ENCODE assay signal across 22 cellular contexts in genomic region chr6:56372621-56373020, GRCh38.
DNase-seq lines count a peak whose midpoint lies in the region; ATAC-seq and TF ChIP-seq lines count a peak whose summit lies in the region.
"Had no signal": no experiment of that assay in that cellular context is flagged by ENCODE, and none has a peak within 500 bp of the region (broad histone marks: within the 10 kb centered on the region; RNA-seq: fewer than 3 reads in every experiment).

No MANE protein-coding gene starts in this region.

- intact Hi-C loops in lower lobe of right lung (cut with DNase I), result no loop called here

- no peak overlapping the region for H3K9ac ChIP-seq in skeletal muscle tissue (ENCODE audit: low read depth in 1 of 3, low read length in 3 of 3)

- ATAC-seq in lower lobe of right lung (no peak), GM18868 (IDR thresholded peaks at IDR 0.05; ENCODE audit: unreplicated experiment) (no peak)
- ATAC-seq: mucosa of descending colon; stimulated activated naive CD8-positive, alpha-beta T cell treated with anti-CD3 and anti-CD28 coated beads, Interleukin-15, Interleukin-2, amounts not matched to agents 100 U/mL and 50 U/mL, for 24 hours had no signal

- no peaks in the 10 kb centered on the region for H3K9me3 ChIP-seq in lower lobe of right lung
- no peaks in the 10 kb centered on the region for H3K9me3 ChIP-seq in skeletal muscle tissue (ENCODE audit: control insufficient read depth in 3 of 3, low read length in 3 of 3)
- H3K9me3 ChIP-seq: mucosa of descending colon had no signal

- TF ChIP-seq CTCF in AG10803 (conservative IDR thresholded peaks at IDR 0.05; ENCODE audit: low read length) (no peak), coronary artery (IDR thresholded peaks at IDR 0.05) (no peak), lower lobe of right lung (IDR thresholded peaks at IDR 0.05) (no peak)

- H3K27ac ChIP-seq in coronary artery, result peak overlapping the region; percentile 86 to 90
- peak overlapping the region; percentile 50 for H3K27ac ChIP-seq in lower lobe of right lung
- H3K27ac ChIP-seq in skeletal muscle tissue (ENCODE audit: low read depth, low read length), result peak overlapping the region; percentile 67
- H3K27ac ChIP-seq: cardiac muscle cell had no signal

- H3K4me1 ChIP-seq in lower lobe of right lung (peaks cover 49% of the 10 kb centered on the region), skeletal muscle tissue (ENCODE audit: control insufficient read depth in 3 of 3, insufficient read depth in 3 of 3, low read length in 3 of 3) (peaks cover 23 to 34% (median 33%) of the 10 kb centered on the region in 3 donors)

- H3K27me3 ChIP-seq in lower lobe of right lung (ENCODE audit: low read depth), result no peaks in the 10 kb centered on the region
- no peaks in the 10 kb centered on the region for H3K27me3 ChIP-seq in skeletal muscle tissue (ENCODE audit: control insufficient read depth in 3 of 3, insufficient read depth in 3 of 3, low read length in 3 of 3)

- H3K4me3 ChIP-seq in AG10803 (ENCODE audit: low read length), result no peak overlapping the region
- H3K4me3 ChIP-seq in coronary artery, result no peak overlapping the region
- H3K4me3 ChIP-seq in lower lobe of right lung, result no peak overlapping the region
- H3K4me3 ChIP-seq in skeletal muscle tissue (ENCODE audit: low read length in 3 of 3), result no peak overlapping the region
- H3K4me3 ChIP-seq: cardiac muscle cell, mucosa of descending colon had no signal

- DNase-seq in AG10803 (ENCODE audit: low read depth), result peak; percentile 29
- no peak for DNase-seq in coronary artery (ENCODE audit: low spot score)
- no peak for DNase-seq in lower lobe of right lung
- no peak for DNase-seq in SW480 (ENCODE audit: low spot score)
- no peak for DNase-seq in GM19240 (ENCODE audit: insufficient read length, low spot score)
- no peak for DNase-seq in midbrain (lab: John Stamatoyannopoulos, UW)
- DNase-seq: DMS 273 treated with DMSO at 0.1 percent for 48 hours; effector CD4-positive, alpha-beta T cell; GF-D8; H7; hypothalamus; Karpas-422; mucosa of descending colon; NCI-H1092 treated with DMSO at 0.1 percent for 48 hours; NCI-H2081 treated with DMSO at 0.1 percent for 48 hours; NCI-H510A treated with DMSO at 0.1 percent for 48 hours; nucleus accumbens; stimulated activated CD4-positive, alpha-beta T cell treated with anti-CD3 and anti-CD28 coated beads, Interleukin-2, amount 100 ng/mL, for 24 hours; stimulated activated naive CD8-positive, alpha-beta T cell treated with anti-CD3 and anti-CD28 coated beads, Interleukin-15, Interleukin-2, amounts not matched to agents 100 U/mL and 50 U/mL, for 24 hours had no signal

- H3K36me3 ChIP-seq in lower lobe of right lung (no peaks in the 10 kb centered on the region), skeletal muscle tissue (ENCODE audit: control insufficient read depth in 3 of 3, insufficient read depth in 3 of 3, low read length in 3 of 3) (no peaks in the 10 kb centered on the region)
- H3K36me3 ChIP-seq: cardiac muscle cell had no signal
